ENCODE assay signal across 13 cellular contexts in genomic region chrX:129959493-129959832, GRCh38. TPM values are rescaled to one million over a fixed set of nuclear protein-coding genes. Genes with fewer than 3 reads are reported as not detected.
DNase-seq lines count a peak whose midpoint lies in the region; ATAC-seq and TF ChIP-seq lines count a peak whose summit lies in the region.
"Had no signal": no experiment of that assay in that cellular context is flagged by ENCODE, and none has a peak within 500 bp of the region (broad histone marks: within the 10 kb centered on the region; RNA-seq: fewer than 3 reads in every experiment).

No MANE protein-coding gene starts in this region.

- H3K4me1 Mint-ChIP-seq in neural crest cell = peaks cover 52% of the 10 kb centered on the region
- peaks cover 18 to 23% of the 10 kb centered on the region in 2 donors for H3K4me1 Mint-ChIP-seq in natural killer cell

- H3K27me3 Mint-ChIP-seq in neural crest cell (ENCODE audit: low read depth) (peaks cover 11% of the 10 kb centered on the region), natural killer cell (ENCODE audit: low read depth in 2 of 2) (no peaks in the 10 kb centered on the region)

- no peak for ATAC-seq in natural killer cell
- ATAC-seq in GM19351 (IDR thresholded peaks at IDR 0.05; ENCODE audit: unreplicated experiment) = no peak
- ATAC-seq: PC-3 had no signal

- H3K4me1 ChIP-seq in ES-I3 (ENCODE audit: insufficient read depth, low read length) = peaks cover 6% of the 10 kb centered on the region

- intact Hi-C loops in natural killer cell (cut with micrococcal nuclease) = no loop called here

- H3K9me3 ChIP-seq in ES-I3 (ENCODE audit: control insufficient read depth, insufficient read depth, low read length) = no peaks in the 10 kb centered on the region
- H3K9me3 ChIP-seq: sigmoid colon had no signal

- H3K4me3 ChIP-seq in fibroblast of mammary gland (ENCODE audit: control insufficient read depth, low read depth, low read length) = no peak overlapping the region
- H3K4me3 ChIP-seq: sigmoid colon had no signal

- H3K4me3 Mint-ChIP-seq in neural crest cell (peak overlapping the region; percentile 26), natural killer cell (no peak overlapping the region)

- DNase-seq in NCI-H2227 (lab: John Stamatoyannopoulos, UW; ENCODE audit: unreplicated experiment) (peak; percentile 77), fibroblast of mammary gland (ENCODE audit: low read depth) (peak; percentile 17), neural crest cell (ENCODE audit: low read depth, low spot score) (no peak), natural killer cell (no peak), SIG-M5 treated with dmso at 0.1 percent for 504 hours (lab: John Stamatoyannopoulos, UW; ENCODE audit: unreplicated experiment) (no peak)
- DNase-seq: activated CD4-positive, alpha-beta T cell treated with anti-CD3 and anti-CD28 coated beads, Interleukin-2, amount 50 U/mL, for 4 hours; midbrain; NCI-H2081; PC-3; sigmoid colon; substantia nigra had no signal

- H3K36me3 Mint-ChIP-seq in neural crest cell (ENCODE audit: low read depth) (no peaks in the 10 kb centered on the region), natural killer cell (no peaks in the 10 kb centered on the region)

- TF ChIP-seq CTCF in fibroblast of mammary gland (conservative IDR thresholded peaks at IDR 0.05; ENCODE audit: control insufficient read depth, insufficient read depth, low read depth, low read length) = no peak
- no peak for TF ChIP-seq CTCF in neural crest cell (conservative IDR thresholded peaks at IDR 0.05)
- no peak for TF ChIP-seq CTCF in natural killer cell (IDR thresholded peaks at IDR 0.05)

- H3K27ac Mint-ChIP-seq in neural crest cell (ENCODE audit: unreplicated experiment) = no peak overlapping the region
- H3K27ac Mint-ChIP-seq in natural killer cell = peak overlapping the region in 1 of 2 donors; percentile 29

- H3K9me3 Mint-ChIP-seq in neural crest cell = peaks cover 2% of the 10 kb centered on the region
- H3K9me3 Mint-ChIP-seq in natural killer cell = no peaks in the 10 kb centered on the region

- H3K9ac ChIP-seq in ES-I3 (ENCODE audit: low read depth, low read length) = peak overlapping the region; percentile 34; the same call in 1 of the 2 replicates

- H3K36me3 ChIP-seq in ES-I3 (ENCODE audit: insufficient read depth, low read length) = no peaks in the 10 kb centered on the region
- H3K36me3 ChIP-seq: sigmoid colon had no signal

RNA-seq across cellular contexts. Expression of gene BCORL1, which starts 23.0 kb away (rescaled TPM):
- 46.2 and 53.7 TPM in 2 replicates for total RNA-seq in neural crest cell
- total RNA-seq in natural killer cell = 10 to 100 TPM in 1 of 3 donors, 1 to 10 TPM in 2; 6.5 to 10.5 (median 9.9) TPM

RNA-seq across cellular contexts. Expression of gene UTP14A, which starts 53.5 kb away (rescaled TPM):
- total RNA-seq in neural crest cell (24.1 and 26.3 TPM in 2 replicates), natural killer cell (10 to 100 TPM in 2 of 3 donors, 1 to 10 TPM in 1; 9.5 to 11.6 (median 11.0) TPM)

Comparison
In these comparisons a context has a peak if more than half of its experiments do, and no peak if none do; other contexts are left out.
1. DNase-seq: peak in NCI-H2227 (single experiment) and fibroblast of mammary gland (single experiment); none in neural crest cell (single experiment), natural killer cell (single experiment) and SIG-M5 treated with dmso at 0.1 percent for 504 hours (single experiment).